33 cellular contexts compared by ENCODE assay signal in the genomic region with DNA sequence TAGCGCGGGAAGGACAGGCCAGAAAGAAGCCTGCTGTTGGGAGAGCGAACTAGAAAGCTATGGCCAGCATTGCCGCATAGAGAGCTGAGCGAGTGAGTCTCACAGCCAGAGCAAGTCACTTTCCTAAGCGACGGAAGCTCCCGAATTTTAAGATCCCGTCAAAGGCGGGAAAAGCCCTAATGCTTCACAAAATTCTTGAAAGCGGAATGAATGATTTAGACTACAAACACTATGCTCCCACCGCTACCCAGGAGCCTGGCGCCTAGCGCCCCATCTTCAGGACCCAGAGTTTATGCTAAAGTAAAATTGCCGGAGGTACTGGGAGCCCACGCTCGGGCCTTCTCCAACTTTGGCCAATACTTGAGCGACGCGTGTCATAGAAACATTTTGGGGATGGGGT.
"Had no signal": no experiment of that assay in that cellular context is flagged by ENCODE, and none has a peak within 500 bp of the region (broad histone marks: within the 10 kb centered on the region; RNA-seq: fewer than 3 reads in every experiment).

No MANE protein-coding gene starts in this region.

- H3K4me2 ChIP-seq: KMS-11, SK-N-SH had no signal

- H3K36me3 ChIP-seq: ascending aorta, cardiac muscle cell, Peyer's patch, SJSA1 had no signal

- H3K36me3 Mint-ChIP-seq: activated naive CD4-positive, alpha-beta T cell treated with anti-CD3 and anti-CD28 coated beads, Interleukin-2, amount 50 U/mL, for 24 hours had no signal

- H3K4me3 Mint-ChIP-seq: activated CD4-positive, alpha-beta T cell treated with anti-CD3 and anti-CD28 coated beads for 36 hours; activated CD4-positive, alpha-beta T cell treated with anti-CD3 and anti-CD28 coated beads, Interleukin-2, amount 10 ng/mL, durations not matched to agents 7 days and 5 days; activated CD8-positive, alpha-beta T cell treated with anti-CD3 and anti-CD28 coated beads, Interleukin-2, amount 10 ng/mL, durations not matched to agents 7 days and 5 days; activated naive CD4-positive, alpha-beta T cell treated with anti-CD3 and anti-CD28 coated beads, Interleukin-2, amount 50 U/mL, for 24 hours; activated naive CD8-positive, alpha-beta T cell treated with anti-CD3 and anti-CD28 coated beads, Interleukin-2, amount 10 ng/mL, durations not matched to agents 7 days and 5 days; activated T-cell treated with anti-CD3 and anti-CD28 coated beads, Interleukin-2, amount 50 U/mL, for 24 hours; T-helper 1 cell treated with Interleukin-12 subunit alpha and Interleukin-12 subunit beta and Interleukin-4 antibody, amounts not matched to agents 30 μg/mL and 1 μg/mL, for 36 hours; T-helper 2 cell treated with Interferon-gamma antibody and Interleukin-4, amounts not matched to agents 5 μg/mL and 100 μg/mL, for 36 hours had no signal

- H3K9me3 Mint-ChIP-seq: activated CD4-positive, alpha-beta T cell treated with anti-CD3 and anti-CD28 coated beads, Interleukin-2, amount 10 ng/mL, durations not matched to agents 7 days and 5 days; activated T-helper 2 cell treated with anti-CD3 and anti-CD28 coated beads, Interferon-gamma antibody, Interleukin-2, Interleukin-4, amounts not matched to agents 10 μg/mL and 5 μg/mL and 100 μg/mL, durations not matched to agents 14 hours and 24 hours and 36 hours; T-helper 1 cell treated with Interleukin-12 subunit alpha and Interleukin-12 subunit beta and Interleukin-4 antibody, amounts not matched to agents 30 μg/mL and 1 μg/mL, for 36 hours; T-helper 2 cell treated with Interferon-gamma antibody and Interleukin-4, amounts not matched to agents 5 μg/mL and 100 μg/mL, for 36 hours had no signal

- H3K4me1 ChIP-seq: SJSA1 had no signal

- H3K27ac ChIP-seq: ascending aorta, cardiac muscle cell, KMS-11, Peyer's patch, SJSA1 had no signal

- H3K9ac ChIP-seq: KMS-11, SK-N-SH had no signal

- FAIRE-seq: TTC549 had no signal

- ATAC-seq: activated CD4-positive, alpha-beta T cell treated with anti-CD3 and anti-CD28 coated beads for 36 hours; activated CD4-positive, CD25-positive, alpha-beta regulatory T cell treated with anti-CD3 and anti-CD28 coated beads, Interleukin-2, amount 50 U/mL, for 24 hours; activated CD8-positive, alpha-beta T cell treated with anti-CD3 and anti-CD28 coated beads, Interleukin-2, amount 10 ng/mL, durations not matched to agents 7 days and 5 days; PC-3 had no signal

- H3K9me3 ChIP-seq: ascending aorta, SJSA1, SK-N-SH had no signal

- H3K27ac Mint-ChIP-seq: activated CD4-positive, alpha-beta T cell treated with anti-CD3 and anti-CD28 coated beads for 36 hours; activated CD4-positive, alpha-beta T cell treated with anti-CD3 and anti-CD28 coated beads, Interleukin-2, amount 10 ng/mL, durations not matched to agents 7 days and 5 days; activated CD8-positive, alpha-beta T cell treated with anti-CD3 and anti-CD28 coated beads, Interleukin-2, amount 10 ng/mL, durations not matched to agents 7 days and 5 days; activated naive CD4-positive, alpha-beta T cell treated with anti-CD3 and anti-CD28 coated beads, Interleukin-2, amount 50 U/mL, for 24 hours; activated naive CD8-positive, alpha-beta T cell treated with anti-CD3 and anti-CD28 coated beads, Interleukin-2, amount 10 ng/mL, durations not matched to agents 7 days and 5 days; activated T-cell treated with anti-CD3 and anti-CD28 coated beads, Interleukin-2, amount 50 U/mL, for 24 hours; activated T-helper 2 cell treated with anti-CD3 and anti-CD28 coated beads, Interferon-gamma antibody, Interleukin-2, Interleukin-4, amounts not matched to agents 10 μg/mL and 5 μg/mL and 100 μg/mL, durations not matched to agents 14 hours and 24 hours and 36 hours; T-helper 1 cell treated with Interleukin-12 subunit alpha and Interleukin-12 subunit beta and Interleukin-4 antibody, amounts not matched to agents 30 μg/mL and 1 μg/mL, for 36 hours; T-helper 2 cell treated with Interferon-gamma antibody and Interleukin-4, amounts not matched to agents 5 μg/mL and 100 μg/mL, for 36 hours had no signal

- DNase-seq: activated CD4-positive, alpha-beta T cell treated with anti-CD3 and anti-CD28 coated beads for 36 hours; activated CD4-positive, alpha-beta T cell treated with anti-CD3 and anti-CD28 coated beads, Interleukin-2, amount 10 ng/mL, durations not matched to agents 7 days and 5 days; activated CD4-positive, alpha-beta T cell treated with anti-CD3 and anti-CD28 coated beads, Interleukin-2, amount 50 U/mL, for 48 hours; activated CD8-positive, alpha-beta T cell treated with anti-CD3 and anti-CD28 coated beads, Interleukin-2, amount 10 ng/mL, durations not matched to agents 7 days and 5 days; activated gamma-delta T cell; activated naive CD4-positive, alpha-beta T cell treated with Interleukin-2 at 50 U/mL for 16 hours; activated naive CD8-positive, alpha-beta T cell treated with anti-CD3 and anti-CD28 coated beads, Interleukin-2, amount 10 ng/mL, durations not matched to agents 7 days and 5 days; activated T-cell treated with anti-CD3 and anti-CD28 coated beads, Interleukin-2, amount 50 U/mL, for 24 hours; amygdala; MM.1S; MV-4-11; NCI-H1092; NCI-H1436 treated with DMSO at 0.1 percent for 48 hours; NCI-H1694 treated with DMSO at 0.1 percent for 48 hours; NCI-H2029; NCI-H345; NCI-H524 treated with DMSO at 0.1 percent for 48 hours; NK-92 treated with Interleukin-12 subunit alpha and Interleukin-12 subunit beta, amount 100 ng/mL, for 24 hours; PC-3; Peyer's patch; RPMI8226; SHP77 treated with DMSO at 0.1 percent for 48 hours; SK-N-SH had no signal

- H3K4me3 ChIP-seq: ascending aorta, Peyer's patch, SJSA1 had no signal

- H3K9me2 ChIP-seq: SK-N-SH had no signal
